Comparison of ENCODE assay signal across 13 cellular contexts in genomic region chr7:98249106-98249505, GRCh38. TPM values are rescaled to one million over a fixed set of nuclear protein-coding genes. Genes with fewer than 3 reads are reported as not detected.
DNase-seq lines count a peak whose midpoint lies in the region; ATAC-seq and TF ChIP-seq lines count a peak whose summit lies in the region.
"Had no signal": no experiment of that assay in that cellular context is flagged by ENCODE, and none has a peak within 500 bp of the region (broad histone marks: within the 10 kb centered on the region; RNA-seq: fewer than 3 reads in every experiment).

No MANE protein-coding gene starts in this region.

- H3K27ac Mint-ChIP-seq in stimulated activated naive CD8-positive, alpha-beta T cell treated with anti-CD3 and anti-CD28 coated beads, Interleukin-15, amount 100 ng/mL, for 72 hours = peak overlapping the region; percentile 97 to 98
- H3K27ac Mint-ChIP-seq: stimulated activated memory B cell treated with anti-CD40 and anti-IgM and Interleukin-4, amounts not matched to agents 10 μg/mL and 1 μg/mL and 100 μg/mL, for 72 hours had no signal

- H3K27ac ChIP-seq in Peyer's patch (peak overlapping the region in 3 of 4 donors; percentile 2 to 17 (median 14)), esophagus squamous epithelium (peak overlapping the region; percentile 32 to 98 (median 56))

- H3K27me3 ChIP-seq in Peyer's patch (no peaks in the 10 kb centered on the region), esophagus squamous epithelium (no peaks in the 10 kb centered on the region)

- no peak for ATAC-seq in activated T-cell treated with anti-CD3 and anti-CD28 coated beads, Interleukin-2, amount 50 U/mL, for 4 hours
- no peak for ATAC-seq in stimulated activated naive CD8-positive, alpha-beta T cell treated with anti-CD3 and anti-CD28 coated beads, Interleukin-15, amount 100 ng/mL, for 72 hours
- ATAC-seq: stimulated activated memory B cell treated with anti-CD40 and anti-IgM and Interleukin-4, amounts not matched to agents 10 μg/mL and 1 μg/mL and 100 μg/mL, for 72 hours had no signal

- H3K9me3 Mint-ChIP-seq in activated T-cell treated with anti-CD3 and anti-CD28 coated beads, Interleukin-2, amount 50 U/mL, for 4 hours = no peaks in the 10 kb centered on the region
- H3K9me3 Mint-ChIP-seq in stimulated activated naive CD8-positive, alpha-beta T cell treated with anti-CD3 and anti-CD28 coated beads, Interleukin-15, amount 100 ng/mL, for 72 hours = no peaks in the 10 kb centered on the region
- H3K9me3 Mint-ChIP-seq: stimulated activated memory B cell treated with anti-CD40 and anti-IgM and Interleukin-4, amounts not matched to agents 10 μg/mL and 1 μg/mL and 100 μg/mL, for 72 hours had no signal

- peak overlapping the region; percentile 29 for H3K4me3 Mint-ChIP-seq in activated T-cell treated with anti-CD3 and anti-CD28 coated beads, Interleukin-2, amount 50 U/mL, for 4 hours
- peak overlapping the region; percentile 74 to 81 for H3K4me3 Mint-ChIP-seq in stimulated activated naive CD8-positive, alpha-beta T cell treated with anti-CD3 and anti-CD28 coated beads, Interleukin-15, amount 100 ng/mL, for 72 hours
- H3K4me3 Mint-ChIP-seq: stimulated activated memory B cell treated with anti-CD40 and anti-IgM and Interleukin-4, amounts not matched to agents 10 μg/mL and 1 μg/mL and 100 μg/mL, for 72 hours had no signal

- DNase-seq in activated T-cell treated with anti-CD3 and anti-CD28 coated beads, Interleukin-2, amount 50 U/mL, for 4 hours = no peak
- no peak for DNase-seq in activated T-cell treated with anti-CD3 and anti-CD28 coated beads for 4 hours
- no peak for DNase-seq in Peyer's patch
- no peak for DNase-seq in esophagus squamous epithelium (lab: John Stamatoyannopoulos, UW)
- DNase-seq in stimulated activated naive CD8-positive, alpha-beta T cell treated with anti-CD3 and anti-CD28 coated beads, Interleukin-15, amount 100 ng/mL, for 72 hours = no peak
- no peak for DNase-seq in mucosa of gallbladder (ENCODE audit: low spot score)
- DNase-seq in RPMI8226 = no peak
- no peak for DNase-seq in NAMALWA (ENCODE audit: low spot score)
- DNase-seq: anterior cingulate cortex, NCI-H524, small intestine had no signal

- TF ChIP-seq POLR2A in Peyer's patch (IDR thresholded peaks at IDR 0.05) (no peak), esophagus squamous epithelium (IDR thresholded peaks at IDR 0.05) (no peak)

- TF ChIP-seq CTCF in Peyer's patch (IDR thresholded peaks at IDR 0.05) (no peak), esophagus squamous epithelium (IDR thresholded peaks at IDR 0.05) (no peak)

- WGBS in esophagus squamous epithelium, 2 donors = 50 to 77% methylated on average over 6 of the region's 6 CpGs

- H3K4me1 ChIP-seq in Peyer's patch (peaks cover 0 to 26% (median 10%) of the 10 kb centered on the region in 4 donors), esophagus squamous epithelium (peaks cover 21 to 77% (median 31%) of the 10 kb centered on the region in 3 donors)

- H3K9me3 ChIP-seq in Peyer's patch = no peaks in the 10 kb centered on the region
- H3K9me3 ChIP-seq in esophagus squamous epithelium = no peaks in the 10 kb centered on the region

- no peaks in the 10 kb centered on the region for H3K36me3 Mint-ChIP-seq in activated T-cell treated with anti-CD3 and anti-CD28 coated beads, Interleukin-2, amount 50 U/mL, for 4 hours (ENCODE audit: insufficient read depth)

- H3K36me3 ChIP-seq in Peyer's patch (peaks cover 0 to 12% (median 0%) of the 10 kb centered on the region in 3 donors), esophagus squamous epithelium (peaks cover 0 to 32% (median 4%) of the 10 kb centered on the region in 3 donors)

- no peaks in the 10 kb centered on the region for H3K27me3 Mint-ChIP-seq in activated T-cell treated with anti-CD3 and anti-CD28 coated beads, Interleukin-2, amount 50 U/mL, for 4 hours (ENCODE audit: low read depth)
- H3K27me3 Mint-ChIP-seq in stimulated activated naive CD8-positive, alpha-beta T cell treated with anti-CD3 and anti-CD28 coated beads, Interleukin-15, amount 100 ng/mL, for 72 hours = no peaks in the 10 kb centered on the region
- H3K27me3 Mint-ChIP-seq: stimulated activated memory B cell treated with anti-CD40 and anti-IgM and Interleukin-4, amounts not matched to agents 10 μg/mL and 1 μg/mL and 100 μg/mL, for 72 hours had no signal

- intact Hi-C loops in esophagus squamous epithelium (cut with DNase I) = no loop called here

- H3K4me1 Mint-ChIP-seq in activated T-cell treated with anti-CD3 and anti-CD28 coated beads, Interleukin-2, amount 50 U/mL, for 4 hours (ENCODE audit: low read depth) = peaks cover 49% of the 10 kb centered on the region
- H3K4me1 Mint-ChIP-seq in stimulated activated naive CD8-positive, alpha-beta T cell treated with anti-CD3 and anti-CD28 coated beads, Interleukin-15, amount 100 ng/mL, for 72 hours = peaks cover 55% of the 10 kb centered on the region

- H3K4me3 ChIP-seq in Peyer's patch = no peak overlapping the region
- no peak overlapping the region for H3K4me3 ChIP-seq in esophagus squamous epithelium

RNA-seq across cellular contexts. Expression of gene TECPR1, which starts 2.9 kb away (rescaled TPM):
- total RNA-seq in activated T-cell treated with anti-CD3 and anti-CD28 coated beads, Interleukin-2, amount 50 U/mL, for 4 hours = 10 to 100 TPM; 35.1 to 42.8 (median 36.1) TPM
- total RNA-seq in Peyer's patch = 10 to 100 TPM; 33.8 to 74.1 (median 44.1) TPM
- total RNA-seq in esophagus squamous epithelium = 10 to 100 TPM; 13.4 to 21.5 (median 19.0) TPM
- 42.3 TPM for total RNA-seq in mucosa of gallbladder

RNA-seq across cellular contexts. Expression of gene BRI3, which starts 32.4 kb away (rescaled TPM):
- 10 to 100 TPM; 46.4 to 58.1 (median 51.1) TPM for total RNA-seq in activated T-cell treated with anti-CD3 and anti-CD28 coated beads, Interleukin-2, amount 50 U/mL, for 4 hours
- 10 to 100 TPM; 21.5 to 91.2 (median 69.6) TPM for total RNA-seq in Peyer's patch
- total RNA-seq in esophagus squamous epithelium = 10 to 100 TPM; 11.2 to 36.2 (median 23.3) TPM
- 198 TPM for total RNA-seq in mucosa of gallbladder

RNA-seq across cellular contexts. Expression of gene BHLHA15, which starts 37.9 kb away (rescaled TPM):
- total RNA-seq in activated T-cell treated with anti-CD3 and anti-CD28 coated beads, Interleukin-2, amount 50 U/mL, for 4 hours = under 1 TPM in 2 of 3 donors, not detected in 1; 0.52 to 0.69 TPM
- total RNA-seq in Peyer's patch (1 to 10 TPM in 2 of 4 donors, not detected in 2; 1.6 to 9.9 TPM), esophagus squamous epithelium (1 to 10 TPM in 3 of 4 donors, under 1 TPM in 1; 0.82 to 8.0 (median 2.3) TPM), mucosa of gallbladder (3.3 TPM)
- total RNA-seq: LHCN-M2 had no signal
